9 cellular contexts compared by ENCODE assay signal in the genomic region with DNA sequence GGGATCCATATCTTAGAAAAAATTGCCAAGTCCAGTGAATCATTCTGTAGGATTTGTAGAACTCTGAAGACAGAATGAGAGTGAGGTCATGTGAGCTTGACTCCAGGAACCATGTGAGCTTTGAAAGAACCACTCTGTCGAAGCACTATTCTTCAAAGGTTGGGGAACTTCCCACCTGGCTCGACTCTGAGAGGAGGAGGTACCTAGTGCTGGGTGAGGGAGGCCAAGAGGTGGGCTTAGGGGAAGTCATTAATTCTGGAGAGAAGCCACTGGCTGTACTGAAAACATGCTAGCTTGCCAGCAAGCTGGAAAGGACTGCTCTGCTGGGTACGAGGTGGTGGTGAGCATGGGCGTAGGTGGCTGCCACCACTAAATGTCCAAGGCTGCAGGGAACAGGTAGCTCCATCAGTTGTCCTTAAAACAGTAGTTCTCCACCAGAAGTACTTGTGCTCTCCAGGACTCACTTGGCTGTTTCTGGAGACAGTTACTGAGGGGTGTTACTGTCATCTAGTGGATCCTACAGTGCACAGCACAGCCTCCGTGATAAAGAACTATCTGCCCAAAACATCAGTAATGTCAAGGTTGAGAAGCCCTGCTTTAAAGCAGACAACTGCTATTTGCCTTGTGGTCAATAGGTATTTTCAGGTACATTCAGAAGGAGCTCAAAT. TPM values are rescaled to one million over a fixed set of nuclear protein-coding genes. Genes with fewer than 3 reads are reported as not detected.
DNase-seq lines count a peak whose midpoint lies in the region; ATAC-seq, FAIRE-seq and TF ChIP-seq lines count a peak whose summit lies in the region.
"Had no signal": no experiment of that assay in that cellular context is flagged by ENCODE, and none has a peak within 500 bp of the region (broad histone marks: within the 10 kb centered on the region; RNA-seq: fewer than 3 reads in every experiment).

No MANE protein-coding gene starts in this region.

- TF ChIP-seq CTCF in PC-9 (conservative IDR thresholded peaks at IDR 0.05) (0 out of 2 replicates have a peak, but pooled peaks have one; percentile 26), epithelial cell of esophagus (IDR thresholded peaks at IDR 0.05; ENCODE audit: insufficient read depth, low read depth, low read length, missing control alignments) (peak; percentile 47), pancreas (IDR thresholded peaks at IDR 0.05) (no peak)

- no peaks in the 10 kb centered on the region for H4K20me1 ChIP-seq in PC-9 (ENCODE audit: insufficient read depth)

- in situ Hi-C loops in HAP-1 (cut with MboI; ENCODE audit: low sequenced_read_pairs) = no loop called here

- no peaks in the 10 kb centered on the region for H3K9me2 ChIP-seq in PC-9 (ENCODE audit: insufficient read depth)

- H3K36me3 ChIP-seq in PC-9 (ENCODE audit: low read depth) (peaks cover 7% of the 10 kb centered on the region), pancreas (peaks cover 0 to 20% (median 0%) of the 10 kb centered on the region in 3 donors), HAP-1 (replicated peaks) (no peaks in the 10 kb centered on the region; the same call in 1 of the 2 replicates)

- no peak for FAIRE-seq in pancreas (lab: Jason Lieb, UNC)

- no peak overlapping the region for H3K4me2 ChIP-seq in PC-9

- H2AFZ ChIP-seq in PC-9 = no peak overlapping the region

- no peaks in the 10 kb centered on the region for H3K27me3 ChIP-seq in PC-9 (ENCODE audit: insufficient read depth, low read depth)
- no peaks in the 10 kb centered on the region for H3K27me3 ChIP-seq in pancreas
- no peaks in the 10 kb centered on the region for H3K27me3 ChIP-seq in HAP-1 (ENCODE audit: low read depth)

- no peaks in the 10 kb centered on the region for H3K4me1 ChIP-seq in PC-9 (replicated peaks; ENCODE audit: insufficient read depth)
- H3K4me1 ChIP-seq in pancreas = no peaks in the 10 kb centered on the region
- no peaks in the 10 kb centered on the region for H3K4me1 ChIP-seq in HAP-1

- WGBS in pancreas, 2 donors = 69 to 72% methylated on average over 5 of the region's 5 CpGs

- POLR2A ChIA-PET in PC-9 (lab: Charles Lee; ENCODE audit: unreplicated experiment) = no interaction called here

- H3K27ac ChIP-seq in PC-9 (no peak overlapping the region), pancreas (no peak overlapping the region)
- H3K27ac ChIP-seq: epithelial cell of prostate had no signal

- peak; percentile 86 for ATAC-seq in GM18868 (IDR thresholded peaks at IDR 0.05; ENCODE audit: unreplicated experiment)
- ATAC-seq in pancreas = peak in 3 of 4 donors; percentile 42 to 64 (median 51)

- no peaks in the 10 kb centered on the region for H3K79me2 ChIP-seq in PC-9 (ENCODE audit: low read depth)

- peak; percentile 60 to 70 for DNase-seq in AML-193 (lab: John Stamatoyannopoulos, UW)
- no peak for DNase-seq in PC-9
- DNase-seq in epithelial cell of esophagus (ENCODE audit: low read depth) = no peak
- DNase-seq in pancreas = no peak
- DNase-seq in GM19238 (ENCODE audit: insufficient read length, low spot score) = no peak
- no peak for DNase-seq in NOMO-1 (lab: John Stamatoyannopoulos, UW; ENCODE audit: unreplicated experiment in 2 of 2)
- no peak for DNase-seq in HAP-1 (ENCODE audit: low spot score in 2 of 2)

- intact Hi-C loops in PC-9 (cut with micrococcal nuclease; ENCODE audit: unreplicated experiment) = no loop called here
- intact Hi-C loops in pancreas (cut with DNase I) = no loop called here

- peaks cover 6% of the 10 kb centered on the region; the same call in 1 of the 2 replicates for H3F3A ChIP-seq in PC-9 (ENCODE audit: insufficient read depth, low read depth)

- no TSS peak for BruUV-seq in PC-9 (replicated peaks; lab: Mats Ljungman, UMichigan)

- H3K4me3 ChIP-seq in PC-9 (no peak overlapping the region), epithelial cell of esophagus (ENCODE audit: low read length) (no peak overlapping the region), pancreas (no peak overlapping the region), HAP-1 (no peak overlapping the region)

- CTCF ChIA-PET in PC-9 (lab: Charles Lee) = interaction anchor here (0.6 kb wide), 1 partner anchor 10 kb away, joined by 3 read pairs; no protein-coding TSS in a partner anchor

- H3K9me3 ChIP-seq in PC-9 (ENCODE audit: insufficient read depth, low read depth) (peaks cover 10% of the 10 kb centered on the region; the same call in 1 of the 2 replicates), pancreas (no peaks in the 10 kb centered on the region), HAP-1 (no peaks in the 10 kb centered on the region)

RNA-seq across cellular contexts. Expression of a gene that starts 34.7 kb away (rescaled TPM):
- 30.3 and 39.4 TPM in 2 replicates for total RNA-seq in PC-9 (2021)
- 10 to 100 TPM in 3 of 6 donors, 1 to 10 TPM in 3; 8.1 to 17.1 (median 10.1) TPM for total RNA-seq in pancreas
- 1 to 10 TPM; 7.9 to 8.6 TPM for polyA plus RNA-seq in pancreas

Comparison
In these comparisons a context has a peak if more than half of its experiments do, and no peak if none do; other contexts are left out.
1. DNase-seq: peak in AML-193 (2 of 2); none in PC-9 (0 of 2), epithelial cell of esophagus (single experiment), pancreas (0 of 6), GM19238 (single experiment), NOMO-1 (0 of 2) and HAP-1 (0 of 2).
2. CTCF ChIP-seq: peak in PC-9 (single experiment) and epithelial cell of esophagus (single experiment); none in pancreas (0 of 4).